Comparison of ENCODE assay signal across 13 cellular contexts in genomic region chr2:189177441-189177840, GRCh38. TPM values are rescaled to one million over a fixed set of nuclear protein-coding genes. Genes with fewer than 3 reads are reported as not detected.
DNase-seq lines count a peak whose midpoint lies in the region; ATAC-seq and TF ChIP-seq lines count a peak whose summit lies in the region.
"Had no signal": no experiment of that assay in that cellular context is flagged by ENCODE, and none has a peak within 500 bp of the region (broad histone marks: within the 10 kb centered on the region; RNA-seq: fewer than 3 reads in every experiment).

No MANE protein-coding gene starts in this region.

- no peak for ATAC-seq in gastroesophageal sphincter
- ATAC-seq in HG03565 (IDR thresholded peaks at IDR 0.05; ENCODE audit: unreplicated experiment) = no peak
- no peak for ATAC-seq in HG02840 (IDR thresholded peaks at IDR 0.05; ENCODE audit: low FRiP score, unreplicated experiment)
- ATAC-seq: effector memory CD8-positive, alpha-beta T cell had no signal

- peaks cover 30% of the 10 kb centered on the region for H3K4me1 ChIP-seq in Caco-2
- H3K4me1 ChIP-seq in adipocyte (ENCODE audit: control insufficient read depth, insufficient read depth, low read length) = peaks cover 20% of the 10 kb centered on the region
- peaks cover 0 to 30% (median 0%) of the 10 kb centered on the region in 3 donors for H3K4me1 ChIP-seq in gastroesophageal sphincter

- CTCF ChIA-PET in Caco-2 (lab: Charles Lee) = interaction anchor here (0.6 to 2.9 kb wide), 3 partner anchors 35 to 233 kb away, joined by 3 to 25 read pairs (median 4); no protein-coding TSS in a partner anchor

- no peak for TF ChIP-seq CTCF in Caco-2 (IDR thresholded peaks at IDR 0.05; ENCODE audit: insufficient read depth in 1 of 2, low read depth in 1 of 2, low read length in 1 of 2, severe bottlenecking in 1 of 2, unreplicated experiment in 1 of 2)
- no peak for TF ChIP-seq CTCF in gastroesophageal sphincter (IDR thresholded peaks at IDR 0.05)

- TF ChIP-seq EP300 in gastroesophageal sphincter (IDR thresholded peaks at IDR 0.05) = no peak

- intact Hi-C loops in Caco-2 (cut with micrococcal nuclease; ENCODE audit: unreplicated experiment) = loop anchor here (5.0 kb wide), 1 partner anchor 85 kb away; no protein-coding TSS in a partner anchor

- H3K36me3 ChIP-seq in Caco-2 (ENCODE audit: control insufficient read depth, insufficient read depth, low read length) (no peaks in the 10 kb centered on the region), adipocyte (ENCODE audit: control insufficient read depth, insufficient read depth, low read length, severe bottlenecking) (peaks cover 9% of the 10 kb centered on the region), gastroesophageal sphincter (no peaks in the 10 kb centered on the region)

- 33 to 62% methylated on average over 3 of the region's 3 CpGs for WGBS in gastroesophageal sphincter (ENCODE audit: low coverage in 1 of 2), 2 donors

- no peak overlapping the region for H3K27ac Mint-ChIP-seq in Caco-2 (ENCODE audit: unreplicated experiment)
- H3K27ac Mint-ChIP-seq: activated naive CD8-positive, alpha-beta T cell treated with anti-CD3 and anti-CD28 coated beads, Interleukin-2, amount 10 ng/mL, durations not matched to agents 7 days and 5 days; CD4-positive, alpha-beta memory T cell; effector memory CD8-positive, alpha-beta T cell; T-helper 1 cell treated with Interleukin-12 subunit alpha and Interleukin-12 subunit beta and Interleukin-4 antibody, amounts not matched to agents 30 μg/mL and 1 μg/mL, for 36 hours had no signal

- peak overlapping the region in 3 of 4 donors; percentile 1 to 85 (median 80) for H3K27ac ChIP-seq in gastroesophageal sphincter

- H3K4me1 Mint-ChIP-seq in Caco-2 (ENCODE audit: low read depth, unreplicated experiment) = peaks cover 29% of the 10 kb centered on the region

- H3K27me3 ChIP-seq in Caco-2 (replicated peaks; ENCODE audit: control insufficient read depth, insufficient read depth, low read length) (no peaks in the 10 kb centered on the region), adipocyte (replicated peaks; ENCODE audit: control insufficient read depth, insufficient read depth, low read length) (no peaks in the 10 kb centered on the region), gastroesophageal sphincter (no peaks in the 10 kb centered on the region)

- no peaks in the 10 kb centered on the region for H3K9me3 ChIP-seq in Caco-2
- H3K9me3 ChIP-seq in adipocyte (ENCODE audit: control insufficient read depth, low read length) = no peaks in the 10 kb centered on the region
- no peaks in the 10 kb centered on the region for H3K9me3 ChIP-seq in gastroesophageal sphincter

- H3K36me3 Mint-ChIP-seq in Caco-2 (ENCODE audit: insufficient read depth, unreplicated experiment) = peaks cover 6% of the 10 kb centered on the region
- H3K36me3 Mint-ChIP-seq: activated naive CD8-positive, alpha-beta T cell treated with anti-CD3 and anti-CD28 coated beads, Interleukin-2, amount 10 ng/mL, durations not matched to agents 7 days and 5 days; CD4-positive, alpha-beta memory T cell had no signal

- H3K27me3 Mint-ChIP-seq in Caco-2 (ENCODE audit: insufficient read depth, unreplicated experiment) = no peaks in the 10 kb centered on the region
- H3K27me3 Mint-ChIP-seq: effector memory CD8-positive, alpha-beta T cell had no signal

- H3K9ac ChIP-seq in adipocyte (ENCODE audit: low read length) = peak overlapping the region; percentile 95

- POLR2A ChIA-PET in Caco-2 (lab: Charles Lee) = interaction anchor here (1.6 kb wide), 1 partner anchor 263 kb away, joined by 5 read pairs; no protein-coding TSS in a partner anchor

- peak overlapping the region; percentile 66 for H3K4me3 ChIP-seq in Caco-2 (ENCODE audit: low read depth, low read length)
- H3K4me3 ChIP-seq in adipocyte (ENCODE audit: low read length) = peak overlapping the region; percentile 95
- H3K4me3 ChIP-seq in gastroesophageal sphincter = peak overlapping the region; percentile 62 to 100
- peak overlapping the region; percentile 89 for H3K4me3 ChIP-seq in skeletal muscle cell (ENCODE audit: low read depth, low read length)

- no peaks in the 10 kb centered on the region for H3K9me3 Mint-ChIP-seq in Caco-2 (ENCODE audit: unreplicated experiment)
- H3K9me3 Mint-ChIP-seq: activated naive CD8-positive, alpha-beta T cell treated with anti-CD3 and anti-CD28 coated beads, Interleukin-2, amount 10 ng/mL, durations not matched to agents 7 days and 5 days; effector memory CD8-positive, alpha-beta T cell; T-helper 1 cell treated with Interleukin-12 subunit alpha and Interleukin-12 subunit beta and Interleukin-4 antibody, amounts not matched to agents 30 μg/mL and 1 μg/mL, for 36 hours had no signal

- no peak for DNase-seq in Caco-2
- peak; percentile 58 for DNase-seq in adipocyte (ENCODE audit: low read depth)
- no peak for DNase-seq in skeletal muscle cell (ENCODE audit: low read depth)
- DNase-seq in activated CD4-positive, alpha-beta T cell treated with anti-CD3 and anti-CD28 coated beads, Interleukin-2, amount 50 U/mL, for 1 hour = no peak
- DNase-seq in activated naive CD4-positive, alpha-beta T cell treated with anti-CD3 and anti-CD28 coated beads, Interleukin-2, amount 50 U/mL, for 16 hours = no peak
- DNase-seq: activated naive CD8-positive, alpha-beta T cell treated with anti-CD3 and anti-CD28 coated beads, Interleukin-2, amount 10 ng/mL, durations not matched to agents 7 days and 5 days; CD4-positive, alpha-beta memory T cell; effector memory CD8-positive, alpha-beta T cell; NCI-H187 treated with DMSO at 0.1 percent for 48 hours had no signal

- H3K4me3 Mint-ChIP-seq in Caco-2 (ENCODE audit: unreplicated experiment) = peak overlapping the region; percentile 92
- H3K4me3 Mint-ChIP-seq: activated naive CD8-positive, alpha-beta T cell treated with anti-CD3 and anti-CD28 coated beads, Interleukin-2, amount 10 ng/mL, durations not matched to agents 7 days and 5 days; CD4-positive, alpha-beta memory T cell; effector memory CD8-positive, alpha-beta T cell; T-helper 1 cell treated with Interleukin-12 subunit alpha and Interleukin-12 subunit beta and Interleukin-4 antibody, amounts not matched to agents 30 μg/mL and 1 μg/mL, for 36 hours had no signal

- no peak for TF ChIP-seq POLR2A in gastroesophageal sphincter (IDR thresholded peaks at IDR 0.05)

- no TSS peak for BruUV-seq in Caco-2 (replicated peaks; lab: Mats Ljungman, UMichigan)

RNA-seq across cellular contexts. Expression of gene COL5A2, which starts 2.1 kb away (rescaled TPM):
- total RNA-seq in Caco-2 (2022) = 190 and 244 TPM in 2 replicates
- total RNA-seq in gastroesophageal sphincter = 100 to 1,000 TPM in 1 of 4 donors, 10 to 100 TPM in 3; 57.3 to 104 (median 80.9) TPM
